Comparison of ENCODE assay signal across 34 cellular contexts in genomic region chr7:152565731-152566130, GRCh38.
"Had no signal": no experiment of that assay in that cellular context is flagged by ENCODE, and none has a peak within 500 bp of the region (broad histone marks: within the 10 kb centered on the region; RNA-seq: fewer than 3 reads in every experiment).

No MANE protein-coding gene starts in this region.

- H3K36me3 Mint-ChIP-seq: activated CD8-positive, alpha-beta memory T cell treated with anti-CD3 and anti-CD28 coated beads, Interleukin-2, amount 10 ng/mL, durations not matched to agents 7 days and 5 days; activated naive CD8-positive, alpha-beta T cell treated with anti-CD3 and anti-CD28 coated beads for 36 hours had no signal

- H3K4me3 ChIP-seq: Peyer's patch had no signal

- ATAC-seq: activated CD8-positive, alpha-beta memory T cell treated with anti-CD3 and anti-CD28 coated beads, Interleukin-2, amount 10 ng/mL, durations not matched to agents 7 days and 5 days; activated T-helper 17 cell treated with anti-CD3 and anti-CD28 coated beads, Interleukin-2, amount 50 U/mL, for 72 hours; Right ventricle myocardium inferior had no signal

- DNase-seq: activated CD4-positive, alpha-beta memory T cell treated with anti-CD3 and anti-CD28 coated beads, Interleukin-2, amount 10 ng/mL, durations not matched to agents 7 days and 5 days; activated CD4-positive, alpha-beta T cell treated with anti-CD3 and anti-CD28 coated beads for 1 hour; activated CD4-positive, alpha-beta T cell treated with anti-CD3 and anti-CD28 coated beads for 48 hours; activated CD4-positive, CD25-positive, alpha-beta regulatory T cell; activated CD8-positive, alpha-beta memory T cell treated with anti-CD3 and anti-CD28 coated beads for 24 hours; activated CD8-positive, alpha-beta memory T cell treated with anti-CD3 and anti-CD28 coated beads, Interleukin-2, amount 10 ng/mL, durations not matched to agents 7 days and 5 days; activated CD8-positive, alpha-beta memory T cell treated with anti-CD3 and anti-CD28 coated beads, Interleukin-2, amount 50 U/mL, for 48 hours; activated effector memory CD4-positive, alpha-beta T cell treated with anti-CD3 and anti-CD28 coated beads, Interleukin-2, amount 50 U/mL, for 16 hours; activated naive CD4-positive, alpha-beta T cell; activated naive CD4-positive, alpha-beta T cell treated with anti-CD3 and anti-CD28 coated beads, Interleukin-2, amount 50 U/mL, for 16 hours; activated naive CD8-positive, alpha-beta T cell treated with anti-CD3 and anti-CD28 coated beads for 36 hours; activated T-cell treated with anti-CD3 and anti-CD28 coated beads, Interleukin-2, amount 50 U/mL, for 48 hours; amniotic stem cell; aorta; brain microvascular endothelial cell; central memory CD4-positive, alpha-beta T cell; NCI-H1048; NCI-H1105 treated with DMSO at 0.1 percent for 48 hours; NCI-H1436; NCI-H1694; NCI-H1930; NCI-H2081 treated with DMSO at 0.1 percent for 48 hours; NCI-H226; NCI-H446 treated with DMSO at 0.1 percent for 48 hours; NCI-H524; Peyer's patch; SW 1271; T-helper 1 cell; T-helper 2 cell; T-helper 9 cell; WERI-Rb-1 had no signal

- H3K36me3 ChIP-seq: brain microvascular endothelial cell, Peyer's patch, WERI-Rb-1 had no signal

- H3K9me3 ChIP-seq: Peyer's patch had no signal

- H3K27ac Mint-ChIP-seq: activated CD4-positive, alpha-beta memory T cell treated with anti-CD3 and anti-CD28 coated beads, Interleukin-2, amount 10 ng/mL, durations not matched to agents 7 days and 5 days; activated CD8-positive, alpha-beta memory T cell treated with anti-CD3 and anti-CD28 coated beads, Interleukin-2, amount 10 ng/mL, durations not matched to agents 7 days and 5 days; activated naive CD8-positive, alpha-beta T cell treated with anti-CD3 and anti-CD28 coated beads for 36 hours; activated T-helper 17 cell treated with anti-CD3 and anti-CD28 coated beads, Interleukin-2, amount 50 U/mL, for 72 hours had no signal

- H3K4me1 Mint-ChIP-seq: activated CD4-positive, alpha-beta memory T cell treated with anti-CD3 and anti-CD28 coated beads, Interleukin-2, amount 10 ng/mL, durations not matched to agents 7 days and 5 days; activated CD8-positive, alpha-beta memory T cell treated with anti-CD3 and anti-CD28 coated beads, Interleukin-2, amount 10 ng/mL, durations not matched to agents 7 days and 5 days; activated T-helper 17 cell treated with anti-CD3 and anti-CD28 coated beads, Interleukin-2, amount 50 U/mL, for 72 hours had no signal

- H3K9me3 Mint-ChIP-seq: activated CD4-positive, alpha-beta memory T cell treated with anti-CD3 and anti-CD28 coated beads, Interleukin-2, amount 10 ng/mL, durations not matched to agents 7 days and 5 days; activated naive CD8-positive, alpha-beta T cell treated with anti-CD3 and anti-CD28 coated beads for 36 hours; activated T-helper 17 cell treated with anti-CD3 and anti-CD28 coated beads, Interleukin-2, amount 50 U/mL, for 72 hours had no signal

- H3K27me3 Mint-ChIP-seq: activated naive CD8-positive, alpha-beta T cell treated with anti-CD3 and anti-CD28 coated beads for 36 hours had no signal

- H3K4me1 ChIP-seq: Peyer's patch had no signal

- H3K27ac ChIP-seq: brain microvascular endothelial cell, Peyer's patch, RWPE1, WERI-Rb-1 had no signal

- H3K4me3 Mint-ChIP-seq: activated CD4-positive, alpha-beta memory T cell treated with anti-CD3 and anti-CD28 coated beads, Interleukin-2, amount 10 ng/mL, durations not matched to agents 7 days and 5 days; activated CD8-positive, alpha-beta memory T cell treated with anti-CD3 and anti-CD28 coated beads, Interleukin-2, amount 10 ng/mL, durations not matched to agents 7 days and 5 days; activated naive CD8-positive, alpha-beta T cell treated with anti-CD3 and anti-CD28 coated beads for 36 hours; activated T-helper 17 cell treated with anti-CD3 and anti-CD28 coated beads, Interleukin-2, amount 50 U/mL, for 72 hours had no signal

- H3K27me3 ChIP-seq: brain microvascular endothelial cell, Peyer's patch had no signal
